13 cellular contexts compared by ENCODE assay signal in the genomic region with DNA sequence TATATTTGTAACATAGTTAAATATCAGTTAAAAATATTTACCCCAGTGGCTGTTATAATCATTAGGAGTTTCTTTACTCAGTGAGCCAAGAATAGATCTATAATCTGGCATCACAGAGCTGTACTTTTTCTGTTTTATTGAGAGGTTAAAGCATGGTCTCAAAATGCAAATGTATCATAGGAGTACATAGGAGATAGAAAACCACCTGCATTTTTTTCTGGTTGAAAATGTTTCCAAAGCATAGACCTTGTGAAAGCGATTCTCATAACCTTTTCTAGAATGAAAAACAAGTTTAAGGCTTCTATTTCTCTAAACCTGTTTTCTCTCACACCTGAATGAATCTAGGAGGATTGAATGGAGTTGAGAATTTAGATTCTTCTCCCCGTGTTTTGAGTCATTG.
DNase-seq lines count a peak whose midpoint lies in the region; ATAC-seq and FAIRE-seq lines count a peak whose summit lies in the region.
"Had no signal": no experiment of that assay in that cellular context is flagged by ENCODE, and none has a peak within 500 bp of the region (broad histone marks: within the 10 kb centered on the region; RNA-seq: fewer than 3 reads in every experiment).

No MANE protein-coding gene starts in this region.

- peak overlapping the region; percentile 37 for H3K27ac Mint-ChIP-seq in stimulated activated memory B cell treated with anti-CD40 and anti-IgM and Interleukin-4, amounts not matched to agents 10 μg/mL and 1 μg/mL and 100 μg/mL, for 72 hours
- H3K27ac Mint-ChIP-seq: immature natural killer cell had no signal

- ATAC-seq in GM21825 (IDR thresholded peaks at IDR 0.05; ENCODE audit: unreplicated experiment) (peak; percentile 89), HG03135 (IDR thresholded peaks at IDR 0.05; ENCODE audit: unreplicated experiment) (peak; percentile 84)
- ATAC-seq in stimulated activated memory B cell treated with anti-CD40 and anti-IgM and Interleukin-4, amounts not matched to agents 10 μg/mL and 1 μg/mL and 100 μg/mL, for 72 hours: peak; percentile 79

- DNase-seq in GM19239 (ENCODE audit: insufficient read length, low spot score) (no peak), NCI-H526 treated with DMSO at 0.1 percent for 48 hours (lab: John Stamatoyannopoulos, UW) (no peak), HuH-7 (ENCODE audit: low spot score) (no peak), GDM1 (lab: John Stamatoyannopoulos, UW) (no peak), NCI-H187 (lab: John Stamatoyannopoulos, UW) (no peak)
- DNase-seq: CD4-positive, CD25-positive, alpha-beta regulatory T cell; dermis blood vessel endothelial cell; immature natural killer cell; RPMI8226; substantia nigra had no signal

- peaks cover 30% of the 10 kb centered on the region for H3K4me1 Mint-ChIP-seq in stimulated activated memory B cell treated with anti-CD40 and anti-IgM and Interleukin-4, amounts not matched to agents 10 μg/mL and 1 μg/mL and 100 μg/mL, for 72 hours
- H3K4me1 Mint-ChIP-seq: immature natural killer cell had no signal

- no peaks in the 10 kb centered on the region for H3K27me3 Mint-ChIP-seq in stimulated activated memory B cell treated with anti-CD40 and anti-IgM and Interleukin-4, amounts not matched to agents 10 μg/mL and 1 μg/mL and 100 μg/mL, for 72 hours
- H3K27me3 Mint-ChIP-seq: CD4-positive, CD25-positive, alpha-beta regulatory T cell had no signal

- no peak overlapping the region for H3K4me3 Mint-ChIP-seq in stimulated activated memory B cell treated with anti-CD40 and anti-IgM and Interleukin-4, amounts not matched to agents 10 μg/mL and 1 μg/mL and 100 μg/mL, for 72 hours
- H3K4me3 Mint-ChIP-seq: CD4-positive, CD25-positive, alpha-beta regulatory T cell; immature natural killer cell had no signal

- FAIRE-seq in GM19239 (lab: Jason Lieb, UNC): peak; percentile 91

- peaks cover 20% of the 10 kb centered on the region for H3K36me3 Mint-ChIP-seq in stimulated activated memory B cell treated with anti-CD40 and anti-IgM and Interleukin-4, amounts not matched to agents 10 μg/mL and 1 μg/mL and 100 μg/mL, for 72 hours
- H3K36me3 Mint-ChIP-seq: CD4-positive, CD25-positive, alpha-beta regulatory T cell had no signal

- no peaks in the 10 kb centered on the region for H3K9me3 Mint-ChIP-seq in stimulated activated memory B cell treated with anti-CD40 and anti-IgM and Interleukin-4, amounts not matched to agents 10 μg/mL and 1 μg/mL and 100 μg/mL, for 72 hours
- H3K9me3 Mint-ChIP-seq: immature natural killer cell had no signal
